ENCODE assay signal across 25 cellular contexts in genomic region chr22:37994049-37994448, GRCh38. TPM values are rescaled to one million over a fixed set of nuclear protein-coding genes. Genes with fewer than 3 reads are reported as not detected.
DNase-seq lines count a peak whose midpoint lies in the region; ATAC-seq and TF ChIP-seq lines count a peak whose summit lies in the region.
"Had no signal": no experiment of that assay in that cellular context is flagged by ENCODE, and none has a peak within 500 bp of the region (broad histone marks: within the 10 kb centered on the region; RNA-seq: fewer than 3 reads in every experiment).

No MANE protein-coding gene starts in this region.

- TF ChIP-seq CTCF in NB4 (IDR thresholded peaks at IDR 0.05; ENCODE audit: low read depth, low read length) (no peak), spleen (IDR thresholded peaks at IDR 0.05 in 8 of 11, conservative IDR thresholded peaks at IDR 0.05 in 3 of 11) (no peak)

- DNase-seq in activated T-cell treated with anti-CD3 and anti-CD28 coated beads, Interleukin-2, amount 50 U/mL, for 24 hours = no peak
- DNase-seq in activated T-cell treated with anti-CD3 and anti-CD28 coated beads, Interleukin-2, amount 50 U/mL, for 4 hours = no peak
- DNase-seq in NB4 (ENCODE audit: low read depth) (peak; percentile 24), spleen (no peak), AML-193 (lab: John Stamatoyannopoulos, UW) (no peak)
- peak; percentile 34 to 48 (median 43) for DNase-seq in effector memory CD8-positive, alpha-beta T cell
- DNase-seq: activated CD4-positive, alpha-beta T cell treated with anti-CD3 and anti-CD28 coated beads, Interleukin-2, amount 50 U/mL, for 1 hour; activated CD8-positive, alpha-beta memory T cell treated with anti-CD3 and anti-CD28 coated beads, Interleukin-2, amount 50 U/mL, for 48 hours; COR-L47; GF-D8; HCEC 1CT; mesenchymal stem cell; NCI-H187; NCI-H2171 treated with DMSO at 0.1 percent for 48 hours; NCI-H524; PC-9; Right ventricle myocardium superior; T-helper 9 cell; transverse colon; WERI-Rb-1 had no signal

- H3K4me3 ChIP-seq in NB4 (ENCODE audit: low read depth, low read length) (no peak overlapping the region), spleen (no peak overlapping the region)
- H3K4me3 ChIP-seq: PC-9, transverse colon had no signal

- no peaks in the 10 kb centered on the region for H3K9me3 Mint-ChIP-seq in activated T-cell treated with anti-CD3 and anti-CD28 coated beads, Interleukin-2, amount 50 U/mL, for 24 hours
- H3K9me3 Mint-ChIP-seq in activated T-cell treated with anti-CD3 and anti-CD28 coated beads, Interleukin-2, amount 50 U/mL, for 4 hours = no peaks in the 10 kb centered on the region
- no peaks in the 10 kb centered on the region for H3K9me3 Mint-ChIP-seq in effector memory CD8-positive, alpha-beta T cell
- H3K9me3 Mint-ChIP-seq: activated T-helper 2 cell treated with anti-CD3 and anti-CD28 coated beads, Interferon-gamma antibody, Interleukin-2, Interleukin-4, amounts not matched to agents 10 μg/mL and 5 μg/mL and 100 μg/mL, durations not matched to agents 14 hours and 24 hours and 36 hours had no signal

- no peaks in the 10 kb centered on the region for H3K27me3 Mint-ChIP-seq in activated T-cell treated with anti-CD3 and anti-CD28 coated beads, Interleukin-2, amount 50 U/mL, for 24 hours
- no peaks in the 10 kb centered on the region for H3K27me3 Mint-ChIP-seq in activated T-cell treated with anti-CD3 and anti-CD28 coated beads, Interleukin-2, amount 50 U/mL, for 4 hours (ENCODE audit: low read depth)
- no peaks in the 10 kb centered on the region for H3K27me3 Mint-ChIP-seq in effector memory CD8-positive, alpha-beta T cell

- intact Hi-C loops in spleen (cut with DNase I; ENCODE audit: low total_unique reads) = no loop called here

- peak overlapping the region; percentile 57 for H3K27ac Mint-ChIP-seq in activated T-cell treated with anti-CD3 and anti-CD28 coated beads, Interleukin-2, amount 50 U/mL, for 24 hours
- H3K27ac Mint-ChIP-seq in effector memory CD8-positive, alpha-beta T cell = peak overlapping the region; percentile 87 to 92
- H3K27ac Mint-ChIP-seq: activated T-helper 2 cell treated with anti-CD3 and anti-CD28 coated beads, Interferon-gamma antibody, Interleukin-2, Interleukin-4, amounts not matched to agents 10 μg/mL and 5 μg/mL and 100 μg/mL, durations not matched to agents 14 hours and 24 hours and 36 hours had no signal

- peaks cover 5% of the 10 kb centered on the region for H3K4me1 Mint-ChIP-seq in activated T-cell treated with anti-CD3 and anti-CD28 coated beads, Interleukin-2, amount 50 U/mL, for 24 hours (ENCODE audit: low read depth)
- peaks cover 18% of the 10 kb centered on the region for H3K4me1 Mint-ChIP-seq in activated T-cell treated with anti-CD3 and anti-CD28 coated beads, Interleukin-2, amount 50 U/mL, for 4 hours (ENCODE audit: low read depth)
- H3K4me1 Mint-ChIP-seq in effector memory CD8-positive, alpha-beta T cell (ENCODE audit: low read depth in 2 of 2) = peaks cover 45 to 54% of the 10 kb centered on the region in 2 donors

- no peaks in the 10 kb centered on the region for H3K27me3 ChIP-seq in spleen (replicated peaks in 1 of 7)
- H3K27me3 ChIP-seq: transverse colon had no signal

- peak overlapping the region in 5 of 8 donors; percentile 10 to 66 (median 64) for H3K27ac ChIP-seq in spleen
- H3K27ac ChIP-seq: PC-9, transverse colon, WERI-Rb-1 had no signal

- no peaks in the 10 kb centered on the region for H3K36me3 Mint-ChIP-seq in activated T-cell treated with anti-CD3 and anti-CD28 coated beads, Interleukin-2, amount 50 U/mL, for 24 hours (ENCODE audit: low read depth)
- H3K36me3 Mint-ChIP-seq in activated T-cell treated with anti-CD3 and anti-CD28 coated beads, Interleukin-2, amount 50 U/mL, for 4 hours (ENCODE audit: insufficient read depth) = peaks cover 3% of the 10 kb centered on the region
- no peaks in the 10 kb centered on the region for H3K36me3 Mint-ChIP-seq in effector memory CD8-positive, alpha-beta T cell (ENCODE audit: insufficient read depth)

- no peak overlapping the region for H3K4me3 Mint-ChIP-seq in activated T-cell treated with anti-CD3 and anti-CD28 coated beads, Interleukin-2, amount 50 U/mL, for 24 hours
- no peak overlapping the region for H3K4me3 Mint-ChIP-seq in activated T-cell treated with anti-CD3 and anti-CD28 coated beads, Interleukin-2, amount 50 U/mL, for 4 hours
- peak overlapping the region; percentile 45 to 51 for H3K4me3 Mint-ChIP-seq in effector memory CD8-positive, alpha-beta T cell

- no peak for ATAC-seq in activated T-cell treated with anti-CD3 and anti-CD28 coated beads, Interleukin-2, amount 50 U/mL, for 4 hours
- ATAC-seq in effector memory CD8-positive, alpha-beta T cell (replicated peaks) = peak; percentile 99
- ATAC-seq in HG03469 (IDR thresholded peaks at IDR 0.05; ENCODE audit: unreplicated experiment) (no peak), HG02759 (IDR thresholded peaks at IDR 0.05; ENCODE audit: unreplicated experiment) (no peak)
- ATAC-seq: left lobe of liver had no signal

- peaks cover 0 to 39% (median 17%) of the 10 kb centered on the region in 6 donors for H3K4me1 ChIP-seq in spleen
- H3K4me1 ChIP-seq: transverse colon had no signal

- 57 to 68% (median 61%) methylated on average over 5 to 6 of the region's 6 CpGs for WGBS in spleen, 5 donors

- H3K9me3 ChIP-seq in spleen = no peaks in the 10 kb centered on the region
- H3K9me3 ChIP-seq: transverse colon had no signal

- H3K36me3 ChIP-seq in spleen = no peaks in the 10 kb centered on the region
- H3K36me3 ChIP-seq: transverse colon, WERI-Rb-1 had no signal

- no peak for TF ChIP-seq POLR2A in NB4 (IDR thresholded peaks at IDR 0.05; ENCODE audit: extremely low read depth, insufficient read length)
- TF ChIP-seq POLR2A in spleen (IDR thresholded peaks at IDR 0.05) = no peak

RNA-seq across cellular contexts. Expression of gene SOX10, which starts 9.7 kb away (rescaled TPM):
- total RNA-seq in activated T-cell treated with anti-CD3 and anti-CD28 coated beads, Interleukin-2, amount 50 U/mL, for 4 hours = not detected
- total RNA-seq in spleen = under 1 TPM in 3 of 7 donors, not detected in 4; 0.13 to 0.25 (median 0.23) TPM
- 1 to 10 TPM in 1 of 3 donors, under 1 TPM in 2; 0.09 to 1.8 (median 0.20) TPM for polyA plus RNA-seq in spleen
- total RNA-seq: activated T-helper 2 cell treated with anti-CD3 and anti-CD28 coated beads, Interferon-gamma antibody, Interleukin-2, Interleukin-4, amounts not matched to agents 10 μg/mL and 5 μg/mL and 100 μg/mL, durations not matched to agents 14 hours and 24 hours and 36 hours; glomerular endothelial cell; PC-9 had no signal

RNA-seq across cellular contexts. Expression of gene POLR2F, which starts 40.5 kb away (rescaled TPM):
- 100 to 1,000 TPM; 155 to 176 (median 163) TPM for total RNA-seq in activated T-cell treated with anti-CD3 and anti-CD28 coated beads, Interleukin-2, amount 50 U/mL, for 4 hours
- total RNA-seq in spleen = 10 to 100 TPM; 28.0 to 68.3 (median 35.5) TPM
- polyA plus RNA-seq in spleen = 100 to 1,000 TPM in 1 of 3 donors, 10 to 100 TPM in 2; 82.1 to 111 (median 88.9) TPM

RNA-seq across cellular contexts. Expression of gene C22orf23, which starts 40.6 kb away (rescaled TPM):
- under 1 TPM in 1 of 3 donors, not detected in 2; 0.46 TPM for total RNA-seq in activated T-cell treated with anti-CD3 and anti-CD28 coated beads, Interleukin-2, amount 50 U/mL, for 4 hours
- not detected for total RNA-seq in spleen
- under 1 TPM; 0.04 to 0.16 (median 0.05) TPM for polyA plus RNA-seq in spleen
- total RNA-seq: activated T-helper 2 cell treated with anti-CD3 and anti-CD28 coated beads, Interferon-gamma antibody, Interleukin-2, Interleukin-4, amounts not matched to agents 10 μg/mL and 5 μg/mL and 100 μg/mL, durations not matched to agents 14 hours and 24 hours and 36 hours; transverse colon had no signal

Comparison
In these comparisons a context has a peak if more than half of its experiments do, and no peak if none do; other contexts are left out.
1. DNase-seq: peak in NB4 (single experiment) and effector memory CD8-positive, alpha-beta T cell (3 of 3); none in activated T-cell treated with anti-CD3 and anti-CD28 coated beads, Interleukin-2, amount 50 U/mL, for 24 hours (single experiment), activated T-cell treated with anti-CD3 and anti-CD28 coated beads, Interleukin-2, amount 50 U/mL, for 4 hours (single experiment), spleen (single experiment) and AML-193 (0 of 2).
2. H3K4me3 Mint-ChIP-seq: peak in effector memory CD8-positive, alpha-beta T cell (2 of 2); none in activated T-cell treated with anti-CD3 and anti-CD28 coated beads, Interleukin-2, amount 50 U/mL, for 24 hours (single experiment) and activated T-cell treated with anti-CD3 and anti-CD28 coated beads, Interleukin-2, amount 50 U/mL, for 4 hours (single experiment).